Comparison of ENCODE assay signal across 28 cellular contexts in the genomic region with DNA sequence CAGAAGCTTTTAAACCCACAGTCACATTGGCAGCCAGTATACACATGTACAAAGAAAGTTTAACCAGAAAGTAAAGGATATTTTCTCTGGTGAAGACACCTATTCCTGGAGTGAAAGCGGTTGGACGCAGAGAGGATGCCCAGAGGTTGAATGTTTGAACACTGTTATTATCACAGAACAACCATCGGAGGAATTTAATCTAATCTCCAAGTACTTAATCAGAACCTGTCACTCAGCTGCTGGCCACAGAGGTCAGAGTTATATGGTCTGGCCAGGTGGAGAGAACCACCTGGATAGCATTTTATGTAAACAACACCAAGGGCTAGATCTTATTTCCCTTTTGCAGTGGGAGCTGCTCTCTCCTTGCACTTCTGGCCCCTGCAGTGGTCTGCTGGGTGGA. TPM values are rescaled to one million over a fixed set of nuclear protein-coding genes. Genes with fewer than 3 reads are reported as not detected.
"Had no signal": no experiment of that assay in that cellular context is flagged by ENCODE, and none has a peak within 500 bp of the region (broad histone marks: within the 10 kb centered on the region; RNA-seq: fewer than 3 reads in every experiment).

No MANE protein-coding gene starts in this region.

- H3K36me3 Mint-ChIP-seq: activated naive CD8-positive, alpha-beta T cell; naive thymus-derived CD8-positive, alpha-beta T cell had no signal

- H3K4me3 ChIP-seq: adrenal gland, ascending aorta, heart right ventricle, lower lobe of right lung, prostate gland, spleen had no signal

- DNase-seq: activated CD8-positive, alpha-beta memory T cell treated with anti-CD3 and anti-CD28 coated beads, Interleukin-2, amount 50 U/mL, for 4 hours; activated naive CD4-positive, alpha-beta T cell; activated T-cell treated with anti-CD3 and anti-CD28 coated beads, Interleukin-2, amount 50 U/mL, for 24 hours; adrenal gland; brain microvascular endothelial cell; caudate nucleus; dermis blood vessel endothelial cell; effector CD8-positive, alpha-beta T cell; foreskin fibroblast; heart right ventricle; left colon; lower lobe of right lung; naive thymus-derived CD8-positive, alpha-beta T cell; spleen; stimulated activated CD4-positive, alpha-beta T cell treated with anti-CD3 and anti-CD28 coated beads, Interleukin-4, amount 100 ng/mL, for 1 hour; stimulated activated naive CD4-positive, alpha-beta T cell; T1000 had no signal

- H3K27ac Mint-ChIP-seq: activated naive CD8-positive, alpha-beta T cell; activated T-cell treated with anti-CD3 and anti-CD28 coated beads, Interleukin-2, amount 50 U/mL, for 24 hours; activated T-helper 17 cell treated with anti-CD3 and anti-CD28 coated beads, Interleukin-2, amount 50 U/mL, for 72 hours; naive thymus-derived CD8-positive, alpha-beta T cell; WTC11 had no signal

- H3K4me1 ChIP-seq: adrenal gland, ascending aorta, lower lobe of right lung, prostate gland, spleen had no signal

- H3K27ac ChIP-seq: adrenal gland, ascending aorta, brain microvascular endothelial cell, heart right ventricle, lower lobe of right lung, prostate gland, spleen had no signal

- H3K9me3 ChIP-seq: adrenal gland, ascending aorta, heart right ventricle, lower lobe of right lung, prostate gland, spleen had no signal

- H3K36me3 ChIP-seq: adrenal gland, brain microvascular endothelial cell, lower lobe of right lung, prostate gland, spleen had no signal

- ATAC-seq: activated T-helper 17 cell treated with anti-CD3 and anti-CD28 coated beads, Interleukin-2, amount 50 U/mL, for 72 hours; heart right ventricle; left colon; lower lobe of right lung; naive thymus-derived CD8-positive, alpha-beta T cell; WTC11 had no signal

- FAIRE-seq: keratinocyte had no signal

- H3K4me1 Mint-ChIP-seq: activated T-helper 17 cell treated with anti-CD3 and anti-CD28 coated beads, Interleukin-2, amount 50 U/mL, for 72 hours had no signal

- H3K27me3 ChIP-seq: adrenal gland, ascending aorta, brain microvascular endothelial cell, heart right ventricle, spleen had no signal

- H3K27me3 Mint-ChIP-seq: activated T-cell treated with anti-CD3 and anti-CD28 coated beads, Interleukin-2, amount 50 U/mL, for 24 hours had no signal

- H3K9me3 Mint-ChIP-seq: activated T-cell treated with anti-CD3 and anti-CD28 coated beads, Interleukin-2, amount 50 U/mL, for 24 hours; activated T-helper 17 cell treated with anti-CD3 and anti-CD28 coated beads, Interleukin-2, amount 50 U/mL, for 72 hours; naive thymus-derived CD8-positive, alpha-beta T cell; WTC11 had no signal

- H3K4me3 Mint-ChIP-seq: activated naive CD8-positive, alpha-beta T cell; activated T-cell treated with anti-CD3 and anti-CD28 coated beads, Interleukin-2, amount 50 U/mL, for 24 hours; activated T-helper 17 cell treated with anti-CD3 and anti-CD28 coated beads, Interleukin-2, amount 50 U/mL, for 72 hours; naive thymus-derived CD8-positive, alpha-beta T cell; WTC11 had no signal

RNA-seq across cellular contexts. Expression of a gene that starts 29.4 kb away (rescaled TPM):
- total RNA-seq: activated T-helper 17 cell treated with anti-CD3 and anti-CD28 coated beads, Interleukin-2, amount 50 U/mL, for 72 hours; adrenal gland; ascending aorta; dermis blood vessel endothelial cell; fibroblast of lung; heart right ventricle; left colon; lower lobe of right lung; naive thymus-derived CD8-positive, alpha-beta T cell; osteocyte; spleen; subcutaneous adipose tissue; urinary bladder; WTC11 had no signal
- polyA plus RNA-seq: adrenal gland; fibroblast of lung; heart right ventricle; keratinocyte; naive thymus-derived CD8-positive, alpha-beta T cell; spleen; thymus; urinary bladder had no signal

RNA-seq across cellular contexts. Expression of a gene that starts 34.2 kb away (rescaled TPM):
- total RNA-seq: activated T-helper 17 cell treated with anti-CD3 and anti-CD28 coated beads, Interleukin-2, amount 50 U/mL, for 72 hours had no signal
- polyA plus RNA-seq: naive thymus-derived CD8-positive, alpha-beta T cell had no signal
